ENCODE assay signal across 9 cellular contexts in the genomic region with DNA sequence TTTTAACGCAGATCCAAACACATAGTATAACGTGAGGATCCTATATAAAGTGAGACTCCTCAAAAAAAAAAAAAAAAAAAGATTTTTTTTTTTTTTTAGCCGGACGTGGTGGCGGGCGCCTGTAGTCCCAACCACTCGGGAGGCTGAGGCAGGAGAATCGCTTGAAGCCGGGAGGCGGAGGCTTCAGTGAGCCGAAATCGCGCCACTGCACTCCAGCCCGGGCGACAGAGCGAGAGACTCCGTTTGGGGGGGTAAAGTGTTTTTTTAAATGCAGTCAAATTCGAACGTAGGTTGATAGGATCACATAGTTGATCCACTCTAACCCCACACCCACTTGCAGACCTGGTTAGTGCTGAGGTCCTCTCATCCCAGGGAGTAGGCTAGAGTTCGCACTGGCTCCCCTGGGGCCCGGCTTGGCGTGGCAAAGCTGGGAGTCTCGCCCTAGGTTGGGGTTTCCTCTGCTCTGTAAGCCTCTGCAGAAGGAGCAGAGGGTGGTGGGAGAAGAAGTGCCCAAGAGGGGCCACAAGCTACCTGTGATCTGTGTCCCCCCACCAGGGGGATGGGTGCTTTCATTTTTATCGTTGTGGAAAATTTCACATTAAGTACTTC. TPM values are rescaled to one million over a fixed set of nuclear protein-coding genes. Genes with fewer than 3 reads are reported as not detected.
DNase-seq lines count a peak whose midpoint lies in the region; ATAC-seq lines count a peak whose summit lies in the region.
"Had no signal": no experiment of that assay in that cellular context is flagged by ENCODE, and none has a peak within 500 bp of the region (broad histone marks: within the 10 kb centered on the region; RNA-seq: fewer than 3 reads in every experiment).

No MANE protein-coding gene starts in this region.

- DNase-seq in activated CD4-positive, alpha-beta T cell treated with anti-CD3 and anti-CD28 coated beads, Interleukin-2, amount 10 ng/mL, durations not matched to agents 24 days and 14 days, result peak; percentile 72
- no peak for DNase-seq in activated CD4-positive, alpha-beta T cell treated with anti-CD3 and anti-CD28 coated beads, Interleukin-2, amount 50 U/mL, for 1 hour
- DNase-seq in activated T-helper 2 cell treated with anti-CD3 and anti-CD28 coated beads, Interferon-gamma antibody, Interleukin-2, Interleukin-4, amounts not matched to agents 10 μg/mL and 5 μg/mL and 100 μg/mL, durations not matched to agents 14 hours and 24 hours and 36 hours (ENCODE audit: low spot score), result no peak
- DNase-seq in central memory CD4-positive, alpha-beta T cell, result no peak
- no peak for DNase-seq in NCI-H2029 (lab: John Stamatoyannopoulos, UW)

- H3K4me1 ChIP-seq in iPS-20b (ENCODE audit: insufficient read depth, low read length) (no peaks in the 10 kb centered on the region), subcutaneous abdominal adipose tissue (ENCODE audit: control insufficient read depth in 5 of 5, insufficient read depth in 5 of 5, low read length in 5 of 5) (peaks cover 3 to 23% (median 20%) of the 10 kb centered on the region in 5 donors)

- H3K36me3 Mint-ChIP-seq in activated CD4-positive, alpha-beta T cell treated with anti-CD3 and anti-CD28 coated beads, Interleukin-2, amount 10 ng/mL, durations not matched to agents 24 days and 14 days (ENCODE audit: low read depth), result peaks cover 4% of the 10 kb centered on the region
- no peaks in the 10 kb centered on the region for H3K36me3 Mint-ChIP-seq in activated T-helper 2 cell treated with anti-CD3 and anti-CD28 coated beads, Interferon-gamma antibody, Interleukin-2, Interleukin-4, amounts not matched to agents 10 μg/mL and 5 μg/mL and 100 μg/mL, durations not matched to agents 14 hours and 24 hours and 36 hours (ENCODE audit: low read depth)

- H3K9me3 Mint-ChIP-seq in activated CD4-positive, alpha-beta T cell treated with anti-CD3 and anti-CD28 coated beads, Interleukin-2, amount 10 ng/mL, durations not matched to agents 24 days and 14 days, result no peaks in the 10 kb centered on the region
- no peaks in the 10 kb centered on the region for H3K9me3 Mint-ChIP-seq in activated T-helper 2 cell treated with anti-CD3 and anti-CD28 coated beads, Interferon-gamma antibody, Interleukin-2, Interleukin-4, amounts not matched to agents 10 μg/mL and 5 μg/mL and 100 μg/mL, durations not matched to agents 14 hours and 24 hours and 36 hours

- H3K9ac ChIP-seq in iPS-20b (ENCODE audit: low read depth, low read length), result peak overlapping the region; percentile 87; the same call in 1 of the 2 replicates
- H3K9ac ChIP-seq in subcutaneous abdominal adipose tissue (ENCODE audit: low read length in 5 of 5), result peak overlapping the region in 1 of 5 donors; percentile 52

- H3K27ac ChIP-seq in iPS-20b (ENCODE audit: low read length) (no peak overlapping the region), subcutaneous abdominal adipose tissue (ENCODE audit: low read depth, low read length) (no peak overlapping the region)

- ATAC-seq in HG02759 (IDR thresholded peaks at IDR 0.05; ENCODE audit: unreplicated experiment), result no peak

- H3K36me3 ChIP-seq in iPS-20b (ENCODE audit: insufficient read depth, low read depth, low read length) (no peaks in the 10 kb centered on the region), subcutaneous abdominal adipose tissue (ENCODE audit: control insufficient read depth in 5 of 5, insufficient read depth in 5 of 5, low read length in 5 of 5) (no peaks in the 10 kb centered on the region)

- peak overlapping the region; percentile 91 for H3K4me3 Mint-ChIP-seq in activated CD4-positive, alpha-beta T cell treated with anti-CD3 and anti-CD28 coated beads, Interleukin-2, amount 10 ng/mL, durations not matched to agents 24 days and 14 days
- H3K4me3 Mint-ChIP-seq in activated T-helper 2 cell treated with anti-CD3 and anti-CD28 coated beads, Interferon-gamma antibody, Interleukin-2, Interleukin-4, amounts not matched to agents 10 μg/mL and 5 μg/mL and 100 μg/mL, durations not matched to agents 14 hours and 24 hours and 36 hours (ENCODE audit: low read depth), result peak overlapping the region; percentile 80

- peak overlapping the region; percentile 90 for H3K27ac Mint-ChIP-seq in activated CD4-positive, alpha-beta T cell treated with anti-CD3 and anti-CD28 coated beads, Interleukin-2, amount 10 ng/mL, durations not matched to agents 24 days and 14 days
- no peak overlapping the region for H3K27ac Mint-ChIP-seq in activated T-helper 2 cell treated with anti-CD3 and anti-CD28 coated beads, Interferon-gamma antibody, Interleukin-2, Interleukin-4, amounts not matched to agents 10 μg/mL and 5 μg/mL and 100 μg/mL, durations not matched to agents 14 hours and 24 hours and 36 hours

- H3K4me3 ChIP-seq in iPS-20b (ENCODE audit: low read length), result peak overlapping the region; percentile 89
- H3K4me3 ChIP-seq in subcutaneous abdominal adipose tissue (ENCODE audit: low read depth in 1 of 5, low read length in 5 of 5), result peak overlapping the region in 4 of 5 donors; percentile 57 to 85 (median 80)

- peaks cover 7% of the 10 kb centered on the region for H3K27me3 Mint-ChIP-seq in activated CD4-positive, alpha-beta T cell treated with anti-CD3 and anti-CD28 coated beads, Interleukin-2, amount 10 ng/mL, durations not matched to agents 24 days and 14 days
- H3K27me3 Mint-ChIP-seq in activated T-helper 2 cell treated with anti-CD3 and anti-CD28 coated beads, Interferon-gamma antibody, Interleukin-2, Interleukin-4, amounts not matched to agents 10 μg/mL and 5 μg/mL and 100 μg/mL, durations not matched to agents 14 hours and 24 hours and 36 hours (ENCODE audit: low read depth), result peaks cover 5% of the 10 kb centered on the region

- H3K9me3 ChIP-seq in iPS-20b (ENCODE audit: insufficient read depth, low read depth, low read length) (no peaks in the 10 kb centered on the region), subcutaneous abdominal adipose tissue (ENCODE audit: control insufficient read depth in 5 of 5, low read length in 5 of 5) (no peaks in the 10 kb centered on the region)

- intact Hi-C loops in activated CD4-positive, alpha-beta T cell treated with anti-CD3 and anti-CD28 coated beads, Interleukin-2, amount 10 ng/mL, durations not matched to agents 24 days and 14 days (cut with micrococcal nuclease), result loop anchor here (1.0 to 2.0 kb wide), 6 partner anchors 15 to 117 kb away; partner anchors contain the start of genes RPS5, ZBTB45, ZNF446 and ZNF497
- intact Hi-C loops in activated T-helper 2 cell treated with anti-CD3 and anti-CD28 coated beads, Interferon-gamma antibody, Interleukin-2, Interleukin-4, amounts not matched to agents 10 μg/mL and 5 μg/mL and 100 μg/mL, durations not matched to agents 14 hours and 24 hours and 36 hours (cut with micrococcal nuclease), result loop anchor here (1.0 to 5.0 kb wide), 5 partner anchors 21 to 112 kb away; partner anchors contain the start of genes ZNF132, ZNF497, ZNF837 and ZSCAN22

- H3K27me3 ChIP-seq in iPS-20b (ENCODE audit: insufficient read depth, low read length) (peaks cover 20% of the 10 kb centered on the region), subcutaneous abdominal adipose tissue (ENCODE audit: control insufficient read depth in 5 of 5, insufficient read depth in 4 of 5, low read length in 5 of 5) (peaks cover 9 to 16% (median 13%) of the 10 kb centered on the region in 5 donors)

- H3K4me1 Mint-ChIP-seq in activated CD4-positive, alpha-beta T cell treated with anti-CD3 and anti-CD28 coated beads, Interleukin-2, amount 10 ng/mL, durations not matched to agents 24 days and 14 days, result peaks cover 15% of the 10 kb centered on the region
- peaks cover 16% of the 10 kb centered on the region for H3K4me1 Mint-ChIP-seq in activated T-helper 2 cell treated with anti-CD3 and anti-CD28 coated beads, Interferon-gamma antibody, Interleukin-2, Interleukin-4, amounts not matched to agents 10 μg/mL and 5 μg/mL and 100 μg/mL, durations not matched to agents 14 hours and 24 hours and 36 hours (ENCODE audit: low read depth)

RNA-seq across cellular contexts. Expression of gene RNF225, which starts 6.5 kb away (rescaled TPM):
- total RNA-seq in activated CD4-positive, alpha-beta T cell treated with anti-CD3 and anti-CD28 coated beads, Interleukin-2, amount 10 ng/mL, durations not matched to agents 24 days and 14 days, result 0.54 and 1.1 TPM in 2 replicates
- 0.57 and 0.91 TPM in 2 replicates for total RNA-seq in activated T-helper 2 cell treated with anti-CD3 and anti-CD28 coated beads, Interferon-gamma antibody, Interleukin-2, Interleukin-4, amounts not matched to agents 10 μg/mL and 5 μg/mL and 100 μg/mL, durations not matched to agents 14 hours and 24 hours and 36 hours
- total RNA-seq: Daoy had no signal

RNA-seq across cellular contexts. Expression of gene ZNF584, which starts 6.5 kb away (rescaled TPM):
- total RNA-seq in activated CD4-positive, alpha-beta T cell treated with anti-CD3 and anti-CD28 coated beads, Interleukin-2, amount 10 ng/mL, durations not matched to agents 24 days and 14 days, result 17.4 and 17.7 TPM in 2 replicates
- total RNA-seq in activated T-helper 2 cell treated with anti-CD3 and anti-CD28 coated beads, Interferon-gamma antibody, Interleukin-2, Interleukin-4, amounts not matched to agents 10 μg/mL and 5 μg/mL and 100 μg/mL, durations not matched to agents 14 hours and 24 hours and 36 hours, result 11.2 and 12.2 TPM in 2 replicates

RNA-seq across cellular contexts. Expression of gene RPS5, which starts 14.9 kb away (rescaled TPM):
- total RNA-seq in activated CD4-positive, alpha-beta T cell treated with anti-CD3 and anti-CD28 coated beads, Interleukin-2, amount 10 ng/mL, durations not matched to agents 24 days and 14 days, result 1,286 and 1,288 TPM in 2 replicates
- 1,217 and 1,244 TPM in 2 replicates for total RNA-seq in activated T-helper 2 cell treated with anti-CD3 and anti-CD28 coated beads, Interferon-gamma antibody, Interleukin-2, Interleukin-4, amounts not matched to agents 10 μg/mL and 5 μg/mL and 100 μg/mL, durations not matched to agents 14 hours and 24 hours and 36 hours

RNA-seq across cellular contexts. Expression of gene ZNF837, which starts 21.1 kb away (rescaled TPM):
- 0.89 and 1.1 TPM in 2 replicates for total RNA-seq in activated CD4-positive, alpha-beta T cell treated with anti-CD3 and anti-CD28 coated beads, Interleukin-2, amount 10 ng/mL, durations not matched to agents 24 days and 14 days
- 1.1 and 1.5 TPM in 2 replicates for total RNA-seq in activated T-helper 2 cell treated with anti-CD3 and anti-CD28 coated beads, Interferon-gamma antibody, Interleukin-2, Interleukin-4, amounts not matched to agents 10 μg/mL and 5 μg/mL and 100 μg/mL, durations not matched to agents 14 hours and 24 hours and 36 hours

RNA-seq across cellular contexts. Expression of gene ZNF132, which starts 38.0 kb away (rescaled TPM):
- total RNA-seq in activated CD4-positive, alpha-beta T cell treated with anti-CD3 and anti-CD28 coated beads, Interleukin-2, amount 10 ng/mL, durations not matched to agents 24 days and 14 days, result 3.6 and 3.8 TPM in 2 replicates
- 3.2 and 3.4 TPM in 2 replicates for total RNA-seq in activated T-helper 2 cell treated with anti-CD3 and anti-CD28 coated beads, Interferon-gamma antibody, Interleukin-2, Interleukin-4, amounts not matched to agents 10 μg/mL and 5 μg/mL and 100 μg/mL, durations not matched to agents 14 hours and 24 hours and 36 hours
